ENCODE assay signal across 8 cellular contexts in genomic region chr15:40081691-40082194, GRCh38. TPM values are rescaled to one million over a fixed set of nuclear protein-coding genes. Genes with fewer than 3 reads are reported as not detected.
DNase-seq lines count a peak whose midpoint lies in the region; ATAC-seq and TF ChIP-seq lines count a peak whose summit lies in the region.

No MANE protein-coding gene starts in this region.

- POLR2A ChIA-PET in Panc1 (lab: Charles Lee) = interaction anchor here (0.6 to 1.2 kb wide), 3 partner anchors 12 to 33 kb away, joined by 3 to 5 read pairs (median 4); no protein-coding TSS in a partner anchor

- H3K36me3 ChIP-seq in Panc1 (ENCODE audit: control insufficient read depth, insufficient read depth, low read length) (no peaks in the 10 kb centered on the region), right lobe of liver (no peaks in the 10 kb centered on the region)

- H3K27ac ChIP-seq in Panc1 (ENCODE audit: low read length) (peak overlapping the region; percentile 84), dorsolateral prefrontal cortex (peak overlapping the region in 52 of 59 donors; percentile 4 to 82 (median 62)), right lobe of liver (peak overlapping the region; percentile 48 to 82 (median 63))

- CTCF ChIA-PET in Panc1 (lab: Charles Lee) = no interaction called here

- no TSS peak for BruUV-seq in Panc1 (replicated peaks; lab: Mats Ljungman, UMichigan)

- WGBS in right lobe of liver (ENCODE audit: insufficient coverage, low coverage, low lambda C conversion rate, missing lambda C conversion rate) = 0% methylated on average over 8 of the region's 12 CpGs

- no peak for TF ChIP-seq CTCF in Panc1 (IDR thresholded peaks at IDR 0.05)
- peak in 24 of 56 donors; percentile 6 to 49 (median 25) for TF ChIP-seq CTCF in dorsolateral prefrontal cortex (IDR thresholded peaks at IDR 0.05 in 54 of 56, conservative IDR thresholded peaks at IDR 0.05 in 2 of 56; ENCODE audit: low read depth in 1 of 56, partially characterized antibody in 56 of 56)
- no peak for TF ChIP-seq CTCF in right lobe of liver (IDR thresholded peaks at IDR 0.05)

- TF ChIP-seq POLR2A in right lobe of liver (IDR thresholded peaks at IDR 0.05) = no peak

- in situ Hi-C loops in Panc1 (cut with HindIII; ENCODE audit: low pct_unique_long_range_greater_than_20kb, low sequenced_read_pairs) = no loop called here

- ATAC-seq in Panc1 (peak; percentile 95), right lobe of liver (peak; percentile 80 to 87 (median 84))
- peak; percentile 50 for ATAC-seq in stimulated activated naive CD8-positive, alpha-beta T cell treated with anti-CD3 and anti-CD28 coated beads, Interleukin-15, Interleukin-2, amounts not matched to agents 100 U/mL and 50 U/mL, for 24 hours

- H3K9me3 ChIP-seq in Panc1 (ENCODE audit: control insufficient read depth, insufficient read depth, low read depth, low read length) = no peaks in the 10 kb centered on the region
- H3K9me3 ChIP-seq in right lobe of liver = no peaks in the 10 kb centered on the region

- intact Hi-C loops in Panc1 (cut with micrococcal nuclease; ENCODE audit: unreplicated experiment) = no loop called here
- intact Hi-C loops in dorsolateral prefrontal cortex (cut with DNase I) = loop anchor here in 1 of 2 donors (2.0 kb wide), 1 partner anchor 21 kb away; no protein-coding TSS in a partner anchor
- intact Hi-C loops in right lobe of liver (cut with DNase I) = no loop called here

- peak; percentile 16 for DNase-seq in NCI-H748 (lab: John Stamatoyannopoulos, UW; ENCODE audit: unreplicated experiment)
- no peak for DNase-seq in NCI-H748 treated with DMSO at 0.1 percent for 48 hours (lab: John Stamatoyannopoulos, UW)
- no peak for DNase-seq in Panc1 (ENCODE audit: low read depth, low spot score)
- DNase-seq in dorsolateral prefrontal cortex = peak; percentile 23 to 85 (median 80)
- DNase-seq in right lobe of liver = peak; percentile 69 to 77 (median 73)
- DNase-seq in stimulated activated naive CD8-positive, alpha-beta T cell treated with anti-CD3 and anti-CD28 coated beads, Interleukin-15, Interleukin-2, amounts not matched to agents 100 U/mL and 50 U/mL, for 24 hours = no peak
- no peak for DNase-seq in NCI-H2029 (lab: John Stamatoyannopoulos, UW)
- no peak for DNase-seq in NCI-H1930 (lab: John Stamatoyannopoulos, UW)

- H3K27me3 ChIP-seq in Panc1 (ENCODE audit: control insufficient read depth, insufficient read depth, low read length) (no peaks in the 10 kb centered on the region), dorsolateral prefrontal cortex (peaks cover 0 to 4% (median 0%) of the 10 kb centered on the region in 45 donors), right lobe of liver (no peaks in the 10 kb centered on the region)

- H3K4me1 ChIP-seq in Panc1 (ENCODE audit: control insufficient read depth, insufficient read depth, low read length) (peaks cover 27% of the 10 kb centered on the region), right lobe of liver (peaks cover 0 to 31% (median 20%) of the 10 kb centered on the region in 4 donors)

- H3K4me3 ChIP-seq in Panc1 (ENCODE audit: low read depth in 2 of 2, low read length in 2 of 2) = peak overlapping the region; percentile 5 to 51; a peak in 3 of 4 replicates
- H3K4me3 ChIP-seq in dorsolateral prefrontal cortex = peak overlapping the region; percentile 1 to 67 (median 44)
- peak overlapping the region; percentile 0 to 23 (median 19) for H3K4me3 ChIP-seq in right lobe of liver

RNA-seq across cellular contexts. Expression of gene BMF, which starts 26.9 kb away (rescaled TPM):
- 7.8 TPM for total RNA-seq in Panc1 (2021; ENCODE audit: unreplicated experiment)
- 9.4 TPM for polyA plus RNA-seq in Panc1 (2012; ENCODE audit: insufficient read length)
- total RNA-seq in dorsolateral prefrontal cortex = 1 to 10 TPM in 117 of 120 experiments, under 1 TPM in 3; 0.89 to 7.2 (median 2.6) TPM
- 1 to 10 TPM; 1.7 to 7.3 (median 3.4) TPM for total RNA-seq in right lobe of liver

RNA-seq across cellular contexts. Expression of gene SRP14, which starts 42.8 kb away (rescaled TPM):
- total RNA-seq in Panc1 (2021; ENCODE audit: unreplicated experiment) = 166 TPM
- 372 TPM for polyA plus RNA-seq in Panc1 (2012; ENCODE audit: insufficient read length)
- 100 to 1,000 TPM; 118 to 280 (median 179) TPM for total RNA-seq in dorsolateral prefrontal cortex
- 100 to 1,000 TPM in 2 of 6 experiments, 10 to 100 TPM in 4; 57.9 to 277 (median 81.0) TPM for total RNA-seq in right lobe of liver

Comparison
In these comparisons a context has a peak if more than half of its experiments do, and no peak if none do; other contexts are left out.
1. DNase-seq: peak in NCI-H748 (single experiment), dorsolateral prefrontal cortex (10 of 10) and right lobe of liver (3 of 3); none in NCI-H748 treated with DMSO at 0.1 percent for 48 hours (single experiment), Panc1 (single experiment), stimulated activated naive CD8-positive, alpha-beta T cell treated with anti-CD3 and anti-CD28 coated beads, Interleukin-15, Interleukin-2, amounts not matched to agents 100 U/mL and 50 U/mL, for 24 hours (single experiment), NCI-H2029 (single experiment) and NCI-H1930 (0 of 2).
2. Peak in every context shown above with its lines, with median percentiles within 50 percentile points of each other: ATAC-seq, H3K27ac ChIP-seq and H3K4me3 ChIP-seq.